In the genomic region with DNA sequence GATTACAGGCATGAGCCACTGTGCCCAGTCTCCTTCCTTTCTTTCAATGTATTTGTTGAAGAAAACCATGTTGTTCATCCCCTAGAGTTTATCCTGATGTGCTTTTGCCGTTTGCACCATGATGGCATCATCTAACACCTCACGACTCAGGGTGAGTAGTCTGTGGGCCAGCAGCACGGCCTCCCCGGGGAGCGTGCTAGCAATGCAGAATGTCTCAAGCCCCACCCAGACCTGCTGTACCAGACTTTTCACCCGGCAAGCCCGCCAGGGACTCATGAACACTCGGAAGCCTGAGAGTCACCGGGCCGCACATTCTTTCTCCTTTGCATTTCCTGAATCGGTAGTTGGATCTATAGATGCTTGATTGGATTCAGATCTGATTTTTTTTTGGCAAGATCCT, we compare ENCODE assay signal across 20 cellular contexts.
DNase-seq lines count a peak whose midpoint lies in the region; ATAC-seq, FAIRE-seq and TF ChIP-seq lines count a peak whose summit lies in the region.
"Had no signal": no experiment of that assay in that cellular context is flagged by ENCODE, and none has a peak within 500 bp of the region (broad histone marks: within the 10 kb centered on the region; RNA-seq: fewer than 3 reads in every experiment).

No MANE protein-coding gene starts in this region.

- POLR2A ChIA-PET in K562 (lab: Yijun Ruan, JAX), result interaction anchor here (1.9 kb wide), 1 partner anchor 103 kb away, joined by 7 read pairs; no protein-coding TSS in a partner anchor

- H3K9me1 ChIP-seq in K562 (ENCODE audit: control insufficient read depth, insufficient read depth, low read length), result no peaks in the 10 kb centered on the region

- H3K4me3 ChIP-seq in NB4 (ENCODE audit: low read depth, low read length) (no peak overlapping the region), K562 (no peak overlapping the region), neural progenitor cell (no peak overlapping the region), body of pancreas (no peak overlapping the region), H7 (ENCODE audit: insufficient read depth, low read depth, low read length) (no peak overlapping the region)
- H3K4me3 ChIP-seq: A549, GM12878, HAP-1 had no signal

- H3K79me2 ChIP-seq in K562 (ENCODE audit: control insufficient read depth, insufficient read depth, low read length) (no peaks in the 10 kb centered on the region), neural progenitor cell (ENCODE audit: low read depth) (no peaks in the 10 kb centered on the region)

- no peak overlapping the region for H3K27ac Mint-ChIP-seq in Calu3 (ENCODE audit: unreplicated experiment)
- peak overlapping the region; percentile 42 for H3K27ac Mint-ChIP-seq in neural progenitor cell

- no peak overlapping the region for H3K27ac ChIP-seq in K562 (ENCODE audit: extremely low read depth, low read depth, low read length)
- no peak overlapping the region for H3K27ac ChIP-seq in neural progenitor cell
- H3K27ac ChIP-seq in body of pancreas, result no peak overlapping the region
- H3K27ac ChIP-seq: A549, C4-2B had no signal

- CTCF ChIA-PET in Calu3 (lab: Charles Lee), result interaction anchor here (2.0 kb wide), 1 partner anchor 13 kb away, joined by 19 read pairs; no protein-coding TSS in a partner anchor
- CTCF ChIA-PET in K562 (lab: Yijun Ruan, JAX; ENCODE audit: low intra/inter-chr PET ratio), result no interaction called here

- no peak for FAIRE-seq in K562 (lab: Jason Lieb, UNC)
- FAIRE-seq: A549, GM18507, HTR-8/SVneo had no signal

- H4K20me1 ChIP-seq in K562 (replicated peaks; ENCODE audit: control insufficient read depth, insufficient read depth, low read length) (no peaks in the 10 kb centered on the region), neural progenitor cell (ENCODE audit: low read depth) (no peaks in the 10 kb centered on the region)

- H3K27me3 ChIP-seq in K562 (ENCODE audit: control insufficient read depth in 2 of 2, insufficient read depth in 2 of 2, low read length in 2 of 2) (no peaks in the 10 kb centered on the region), neural progenitor cell (peaks cover 3% of the 10 kb centered on the region), body of pancreas (no peaks in the 10 kb centered on the region), H7 (ENCODE audit: control insufficient read depth, insufficient read depth, low read length) (no peaks in the 10 kb centered on the region)

- H3K36me3 Mint-ChIP-seq in Calu3 (ENCODE audit: insufficient read depth, unreplicated experiment), result no peaks in the 10 kb centered on the region
- H3K36me3 Mint-ChIP-seq in neural progenitor cell, result peaks cover 3% of the 10 kb centered on the region

- H3K4me1 Mint-ChIP-seq in Calu3 (ENCODE audit: low read depth, unreplicated experiment), result peaks cover 16% of the 10 kb centered on the region
- H3K4me1 Mint-ChIP-seq in neural progenitor cell, result peaks cover 9% of the 10 kb centered on the region

- no peak for TF ChIP-seq EP300 in K562 (IDR thresholded peaks at IDR 0.05; ENCODE audit: low read length)

- H3K9ac ChIP-seq in K562 (ENCODE audit: insufficient read depth in 1 of 2, low read depth in 2 of 2, low read length in 2 of 2), result peak overlapping the region in 1 of 2 experiments; percentile 61; a peak in 1 of 4 replicates
- H3K9ac ChIP-seq in neural progenitor cell, result no peak overlapping the region

- in situ Hi-C loops in K562 (cut with MboI), result no loop called here

- H3K9me3 ChIP-seq in K562 (replicated peaks; ENCODE audit: control insufficient read depth, insufficient read depth, low read depth, low read length), result no peaks in the 10 kb centered on the region
- H3K9me3 ChIP-seq in neural progenitor cell (ENCODE audit: low read depth), result no peaks in the 10 kb centered on the region
- H3K9me3 ChIP-seq in body of pancreas, result no peaks in the 10 kb centered on the region
- H3K9me3 ChIP-seq: A549, Caco-2, HAP-1 had no signal

- H3K27me3 Mint-ChIP-seq in Calu3 (ENCODE audit: unreplicated experiment) (peaks cover 56% of the 10 kb centered on the region), neural progenitor cell (ENCODE audit: insufficient read depth, low read depth) (peaks cover 5% of the 10 kb centered on the region)

- no peak for TF ChIP-seq RAD21 in K562 (CRISPR knock-in tag; conservative IDR thresholded peaks at IDR 0.05 in 1 of 2, IDR thresholded peaks at IDR 0.05 in 1 of 2)

- H3K4me1 ChIP-seq in K562 (replicated peaks in 1 of 2; ENCODE audit: control insufficient read depth in 2 of 2, insufficient read depth in 2 of 2, low read length in 2 of 2) (peaks cover 14 to 23% of the 10 kb centered on the region in 2 experiments), neural progenitor cell (peaks cover 6% of the 10 kb centered on the region), body of pancreas (no peaks in the 10 kb centered on the region)
- H3K4me1 ChIP-seq: A549, HAP-1 had no signal

- TF ChIP-seq POLR2A in NB4 (IDR thresholded peaks at IDR 0.05; ENCODE audit: extremely low read depth, insufficient read length) (no peak), K562 (conservative IDR thresholded peaks at IDR 0.05) (no peak), body of pancreas (IDR thresholded peaks at IDR 0.05) (no peak)

- peaks cover 3% of the 10 kb centered on the region for H3K9me3 Mint-ChIP-seq in Calu3 (ENCODE audit: low read depth, unreplicated experiment)
- peaks cover 8% of the 10 kb centered on the region for H3K9me3 Mint-ChIP-seq in neural progenitor cell

- intact Hi-C loops in Calu3 (cut with micrococcal nuclease; ENCODE audit: unreplicated experiment) (loop anchor here (10.0 kb wide), 3 partner anchors 281 to 571 kb away; no protein-coding TSS in a partner anchor), K562 (cut with micrococcal nuclease) (loop anchor here (10.0 kb wide), 1 partner anchor 151 kb away; no protein-coding TSS in a partner anchor), body of pancreas (cut with DNase I) (loop anchor here (10.0 kb wide), 2 partner anchors 161 to 291 kb away; no protein-coding TSS in a partner anchor)

- no TSS peak for BruUV-seq in Calu3 (replicated peaks; lab: Mats Ljungman, UMichigan)
- BruUV-seq in K562 (replicated peaks; lab: Mats Ljungman, UMichigan), result no TSS peak

- TF ChIP-seq CTCF in Calu3 (IDR thresholded peaks at IDR 0.05; ENCODE audit: unreplicated experiment) (no peak), NB4 (IDR thresholded peaks at IDR 0.05; ENCODE audit: low read depth, low read length) (no peak), K562 (IDR thresholded peaks at IDR 0.05 in 2 of 3, conservative IDR thresholded peaks at IDR 0.05 in 1 of 3; ENCODE audit: insufficient read depth in 2 of 3, low read depth in 1 of 3, low read length in 3 of 3) (no peak), neural progenitor cell (IDR thresholded peaks at IDR 0.05) (no peak), body of pancreas (IDR thresholded peaks at IDR 0.05) (no peak)

- H3K4me3 Mint-ChIP-seq in Calu3 (ENCODE audit: low read depth, unreplicated experiment) (no peak overlapping the region), neural progenitor cell (no peak overlapping the region)

- H3K36me3 ChIP-seq in K562 (ENCODE audit: control insufficient read depth, insufficient read depth, low read length) (no peaks in the 10 kb centered on the region), neural progenitor cell (no peaks in the 10 kb centered on the region), body of pancreas (replicated peaks in 1 of 2; ENCODE audit: insufficient read depth in 1 of 2, low read depth in 2 of 2) (no peaks in the 10 kb centered on the region), H7 (replicated peaks; ENCODE audit: control insufficient read depth, insufficient read depth, low read length) (no peaks in the 10 kb centered on the region)
- H3K36me3 ChIP-seq: HAP-1 had no signal

- H3K4me2 ChIP-seq in K562 (ENCODE audit: insufficient read depth, low read length), result peak overlapping the region; percentile 63; the same call in 1 of the 2 replicates
- no peak overlapping the region for H3K4me2 ChIP-seq in neural progenitor cell
- H3K4me2 ChIP-seq: A549 had no signal

- H2AFZ ChIP-seq in K562 (ENCODE audit: low read depth, low read length) (peak overlapping the region; percentile 53), neural progenitor cell (replicated peaks) (no peak overlapping the region)

- ATAC-seq in K562, result no peak
- ATAC-seq in body of pancreas, result no peak
- ATAC-seq: A549, Panc1 had no signal

- peak; percentile 69 for DNase-seq in Calu3
- DNase-seq in NB4 (ENCODE audit: low read depth), result peak; percentile 70
- no peak for DNase-seq in K562 (ENCODE audit: extremely low read depth in 1 of 4, low spot score in 3 of 4)
- DNase-seq in neural progenitor cell (ENCODE audit: low spot score), result no peak
- DNase-seq in body of pancreas, result no peak
- no peak for DNase-seq in DMS 273 (lab: John Stamatoyannopoulos, UW; ENCODE audit: unreplicated experiment)
- no peak for DNase-seq in H7
- DNase-seq: Caco-2, NCI-H1048, NCI-H146, NCI-H345, NCI-H69, Right ventricle myocardium superior had no signal

- WGBS in K562 (ENCODE audit: insufficient coverage, low coverage, missing lambda C conversion rate), result 75% methylated on average over 10 of the region's 11 CpGs
- 71 to 87% methylated on average over 10 to 11 of the region's 11 CpGs for WGBS in body of pancreas, 2 donors

- no peaks in the 10 kb centered on the region for H3F3A ChIP-seq in neural progenitor cell (ENCODE audit: low read depth)

TF ChIP-seq in K562, 482 proteins besides CTCF, POLR2A, EP300 and RAD21:
- TF ChIP-seq, protein P1, sequence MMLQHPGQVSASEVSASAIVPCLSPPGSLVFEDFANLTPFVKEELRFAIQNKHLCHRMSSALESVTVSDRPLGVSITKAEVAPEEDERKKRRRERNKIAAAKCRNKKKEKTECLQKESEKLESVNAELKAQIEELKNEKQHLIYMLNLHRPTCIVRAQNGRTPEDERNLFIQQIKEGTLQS (IDR thresholded peaks at IDR 0.05), result 0 out of 2 replicates have a peak, but pooled peaks have one; percentile 9
- TF ChIP-seq, protein P1 (CRISPR knock-in tag; conservative IDR thresholded peaks at IDR 0.05), result no peak
- TF ChIP-seq CEBPG (CRISPR knock-in tag; IDR thresholded peaks at IDR 0.05) (peak; percentile 51), CEBPG (tag; conservative IDR thresholded peaks at IDR 0.05 in 1 of 2, IDR thresholded peaks at IDR 0.05 in 1 of 2) (no peak; a peak in 1 of 4 replicates), RBM39 (optimal IDR thresholded peaks at IDR 0.05; ENCODE audit: low read depth, low read length) (no peak)
TF ChIP-seq in K562: peak in this region for 2.

Comparison
In these comparisons a context has a peak if more than half of its experiments do, and no peak if none do; other contexts are left out.
1. DNase-seq: peak in Calu3 (single experiment) and NB4 (single experiment); none in K562 (0 of 4), neural progenitor cell (single experiment), body of pancreas (0 of 4), DMS 273 (single experiment) and H7 (single experiment).